In the genomic region with DNA sequence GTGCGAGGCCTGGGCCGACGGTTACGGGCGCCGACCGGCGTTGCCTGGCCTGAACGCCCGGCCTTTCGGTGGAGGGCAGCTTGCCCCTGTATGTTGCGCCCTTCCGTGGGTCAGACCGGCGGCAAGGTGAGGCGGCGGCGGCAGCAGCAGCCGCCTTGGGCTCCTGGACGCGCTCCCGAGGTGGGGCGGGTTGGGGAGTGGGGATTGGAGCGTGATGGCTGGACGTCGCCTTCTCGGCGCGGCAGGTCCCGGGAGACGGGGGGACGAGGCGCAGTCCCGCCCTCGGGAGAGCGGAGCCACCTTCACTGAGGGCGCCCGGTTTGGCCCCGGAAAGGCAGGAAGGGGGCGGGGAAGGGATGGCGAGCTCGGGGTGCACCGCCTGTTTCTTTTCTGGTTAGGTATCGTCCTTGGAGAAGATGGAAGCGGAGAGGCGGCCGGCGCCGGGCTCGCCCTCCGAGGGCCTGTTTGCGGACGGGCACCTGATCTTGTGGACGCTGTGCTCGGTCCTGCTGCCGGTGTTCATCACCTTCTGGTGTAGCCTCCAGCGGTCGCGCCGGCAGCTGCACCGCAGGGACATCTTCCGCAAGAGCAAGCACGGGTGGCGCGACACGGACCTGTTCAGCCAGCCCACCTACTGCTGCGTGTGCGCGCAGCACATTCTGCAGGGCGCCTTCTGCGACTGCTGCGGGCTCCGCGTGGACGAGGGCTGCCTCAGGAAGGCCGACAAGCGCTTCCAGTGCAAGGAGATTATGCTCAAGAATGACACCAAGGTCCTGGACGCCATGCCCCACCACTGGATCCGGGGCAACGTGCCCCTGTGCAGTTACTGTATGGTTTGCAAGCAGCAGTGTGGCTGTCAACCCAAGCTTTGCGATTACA, we compare ENCODE assay signal across 1 cellular context.
TF ChIP-seq lines count a peak whose summit lies in the region.

No MANE protein-coding gene starts in this region.

TF ChIP-seq in HepG2, 621 proteins besides CTCF, POLR2A, EP300 and RAD21 (continued from another document and continues in another):
- TF ChIP-seq ARNTL (CRISPR knock-in tag; IDR thresholded peaks at IDR 0.05) (no peak), TFAP4 (IDR thresholded peaks at IDR 0.05; ENCODE audit: borderline replicate concordance, low read depth) (no peak), NR2F1 (CRISPR knock-in tag; IDR thresholded peaks at IDR 0.05) (no peak), MIXL1 (CRISPR knock-in tag; IDR thresholded peaks at IDR 0.05) (no peak), FOXP1 (IDR thresholded peaks at IDR 0.05) (no peak), FOXP1 (CRISPR knock-in tag; IDR thresholded peaks at IDR 0.05) (no peak), NCOA2 (CRISPR knock-in tag; IDR thresholded peaks at IDR 0.05) (no peak), PPARG (CRISPR knock-in tag; conservative IDR thresholded peaks at IDR 0.05) (no peak), ZNF281 (CRISPR knock-in tag; IDR thresholded peaks at IDR 0.05; ENCODE audit: borderline replicate concordance) (no peak), SNRNP70 (IDR thresholded peaks at IDR 0.05; ENCODE audit: low read depth, low read length) (no peak), FOXJ3 (CRISPR knock-in tag; IDR thresholded peaks at IDR 0.05; ENCODE audit: borderline replicate concordance) (no peak; the same call in 1 of the 2 replicates), ZKSCAN5 (CRISPR knock-in tag; IDR thresholded peaks at IDR 0.05) (no peak), FOXO1 (CRISPR knock-in tag; IDR thresholded peaks at IDR 0.05) (no peak), ZNF660 (CRISPR knock-in tag; IDR thresholded peaks at IDR 0.05; ENCODE audit: borderline replicate concordance, low read depth) (no peak), DRAP1 (CRISPR knock-in tag; IDR thresholded peaks at IDR 0.05) (no peak), SP5 (CRISPR knock-in tag; IDR thresholded peaks at IDR 0.05; ENCODE audit: borderline replicate concordance, low read depth) (peak; percentile 18; the same call in 1 of the 2 replicates), ZBTB34 (CRISPR knock-in tag; IDR thresholded peaks at IDR 0.05) (no peak; the same call in 1 of the 2 replicates), SRSF1 (optimal IDR thresholded peaks at IDR 0.05; ENCODE audit: low read depth, low read length) (peak; percentile 58), NONO (IDR thresholded peaks at IDR 0.05) (no peak), NONO (CRISPR knock-in tag; conservative IDR thresholded peaks at IDR 0.05) (peak; percentile 16; the same call in 1 of the 2 replicates), IKZF5 (CRISPR knock-in tag; IDR thresholded peaks at IDR 0.05) (no peak), ZNF446 (CRISPR knock-in tag; IDR thresholded peaks at IDR 0.05) (no peak), ZFP91 (CRISPR knock-in tag; IDR thresholded peaks at IDR 0.05; ENCODE audit: borderline replicate concordance) (peak; percentile 71; the same call in 1 of the 2 replicates), RNF2 (conservative IDR thresholded peaks at IDR 0.05; ENCODE audit: low read depth) (peak; percentile 29; the same call in 1 of the 2 replicates), HNRNPLL (IDR thresholded peaks at IDR 0.05; ENCODE audit: low read depth, low read length, poor library complexity, severe bottlenecking) (peak; percentile 77), SALL2 (CRISPR knock-in tag; IDR thresholded peaks at IDR 0.05) (no peak; the same call in 1 of the 2 replicates), DR1 (CRISPR knock-in tag; IDR thresholded peaks at IDR 0.05) (0 out of 2 replicates have a peak, but pooled peaks have one; percentile 26), ZNF101 (CRISPR knock-in tag; IDR thresholded peaks at IDR 0.05; ENCODE audit: borderline replicate concordance, low read depth) (no peak), KLF12 (CRISPR knock-in tag; IDR thresholded peaks at IDR 0.05; ENCODE audit: borderline replicate concordance) (no peak), TMF1 (CRISPR knock-in tag; IDR thresholded peaks at IDR 0.05; ENCODE audit: low read depth) (no peak), ZNF850 (CRISPR knock-in tag; conservative IDR thresholded peaks at IDR 0.05) (no peak), ELF4 (CRISPR knock-in tag; IDR thresholded peaks at IDR 0.05; ENCODE audit: borderline replicate concordance) (no peak), ZBTB33 (CRISPR knock-in tag; IDR thresholded peaks at IDR 0.05) (no peak), ZNF33A (CRISPR knock-in tag; IDR thresholded peaks at IDR 0.05; ENCODE audit: borderline replicate concordance) (no peak)
- TF ChIP-seq, protein P1, sequence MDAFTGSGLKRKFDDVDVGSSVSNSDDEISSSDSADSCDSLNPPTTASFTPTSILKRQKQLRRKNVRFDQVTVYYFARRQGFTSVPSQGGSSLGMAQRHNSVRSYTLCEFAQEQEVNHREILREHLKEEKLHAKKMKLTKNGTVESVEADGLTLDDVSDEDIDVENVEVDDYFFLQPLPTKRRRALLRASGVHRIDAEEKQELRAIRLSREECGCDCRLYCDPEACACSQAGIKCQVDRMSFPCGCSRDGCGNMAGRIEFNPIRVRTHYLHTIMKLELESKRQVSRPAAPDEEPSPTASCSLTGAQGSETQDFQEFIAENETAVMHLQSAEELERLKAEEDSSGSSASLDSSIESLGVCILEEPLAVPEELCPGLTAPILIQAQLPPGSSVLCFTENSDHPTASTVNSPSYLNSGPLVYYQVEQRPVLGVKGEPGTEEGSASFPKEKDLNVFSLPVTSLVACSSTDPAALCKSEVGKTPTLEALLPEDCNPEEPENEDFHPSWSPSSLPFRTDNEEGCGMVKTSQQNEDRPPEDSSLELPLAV (CRISPR knock-in tag; conservative IDR thresholded peaks at IDR 0.05; ENCODE audit: low read depth) = no peak
- TF ChIP-seq, protein P2, sequence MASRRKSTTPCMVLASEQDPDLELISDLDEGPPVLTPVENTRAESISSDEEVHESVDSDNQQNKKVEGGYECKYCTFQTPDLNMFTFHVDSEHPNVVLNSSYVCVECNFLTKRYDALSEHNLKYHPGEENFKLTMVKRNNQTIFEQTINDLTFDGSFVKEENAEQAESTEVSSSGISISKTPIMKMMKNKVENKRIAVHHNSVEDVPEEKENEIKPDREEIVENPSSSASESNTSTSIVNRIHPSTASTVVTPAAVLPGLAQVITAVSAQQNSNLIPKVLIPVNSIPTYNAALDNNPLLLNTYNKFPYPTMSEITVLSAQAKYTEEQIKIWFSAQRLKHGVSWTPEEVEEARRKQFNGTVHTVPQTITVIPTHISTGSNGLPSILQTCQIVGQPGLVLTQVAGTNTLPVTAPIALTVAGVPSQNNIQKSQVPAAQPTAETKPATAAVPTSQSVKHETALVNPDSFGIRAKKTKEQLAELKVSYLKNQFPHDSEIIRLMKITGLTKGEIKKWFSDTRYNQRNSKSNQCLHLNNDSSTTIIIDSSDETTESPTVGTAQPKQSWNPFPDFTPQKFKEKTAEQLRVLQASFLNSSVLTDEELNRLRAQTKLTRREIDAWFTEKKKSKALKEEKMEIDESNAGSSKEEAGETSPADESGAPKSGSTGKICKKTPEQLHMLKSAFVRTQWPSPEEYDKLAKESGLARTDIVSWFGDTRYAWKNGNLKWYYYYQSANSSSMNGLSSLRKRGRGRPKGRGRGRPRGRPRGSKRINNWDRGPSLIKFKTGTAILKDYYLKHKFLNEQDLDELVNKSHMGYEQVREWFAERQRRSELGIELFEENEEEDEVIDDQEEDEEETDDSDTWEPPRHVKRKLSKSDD (CRISPR knock-in tag; IDR thresholded peaks at IDR 0.05; ENCODE audit: low read depth) = peak; percentile 65
- TF ChIP-seq, protein P3, sequence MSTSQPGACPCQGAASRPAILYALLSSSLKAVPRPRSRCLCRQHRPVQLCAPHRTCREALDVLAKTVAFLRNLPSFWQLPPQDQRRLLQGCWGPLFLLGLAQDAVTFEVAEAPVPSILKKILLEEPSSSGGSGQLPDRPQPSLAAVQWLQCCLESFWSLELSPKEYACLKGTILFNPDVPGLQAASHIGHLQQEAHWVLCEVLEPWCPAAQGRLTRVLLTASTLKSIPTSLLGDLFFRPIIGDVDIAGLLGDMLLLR (CRISPR knock-in tag; IDR thresholded peaks at IDR 0.05) = no peak; the same call in 1 of the 2 replicates
- TF ChIP-seq, protein P4, sequence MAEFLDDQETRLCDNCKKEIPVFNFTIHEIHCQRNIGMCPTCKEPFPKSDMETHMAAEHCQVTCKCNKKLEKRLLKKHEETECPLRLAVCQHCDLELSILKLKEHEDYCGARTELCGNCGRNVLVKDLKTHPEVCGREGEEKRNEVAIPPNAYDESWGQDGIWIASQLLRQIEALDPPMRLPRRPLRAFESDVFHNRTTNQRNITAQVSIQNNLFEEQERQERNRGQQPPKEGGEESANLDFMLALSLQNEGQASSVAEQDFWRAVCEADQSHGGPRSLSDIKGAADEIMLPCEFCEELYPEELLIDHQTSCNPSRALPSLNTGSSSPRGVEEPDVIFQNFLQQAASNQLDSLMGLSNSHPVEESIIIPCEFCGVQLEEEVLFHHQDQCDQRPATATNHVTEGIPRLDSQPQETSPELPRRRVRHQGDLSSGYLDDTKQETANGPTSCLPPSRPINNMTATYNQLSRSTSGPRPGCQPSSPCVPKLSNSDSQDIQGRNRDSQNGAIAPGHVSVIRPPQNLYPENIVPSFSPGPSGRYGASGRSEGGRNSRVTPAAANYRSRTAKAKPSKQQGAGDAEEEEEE (CRISPR knock-in tag; IDR thresholded peaks at IDR 0.05; ENCODE audit: borderline replicate concordance) = no peak
